Comparison of ENCODE assay signal across 7 cellular contexts in genomic region chr15:64092864-64093626, GRCh38. TPM values are rescaled to one million over a fixed set of nuclear protein-coding genes. Genes with fewer than 3 reads are reported as not detected.
DNase-seq lines count a peak whose midpoint lies in the region; ATAC-seq and TF ChIP-seq lines count a peak whose summit lies in the region.

No MANE protein-coding gene starts in this region.

- H3K27ac Mint-ChIP-seq in activated naive CD4-positive, alpha-beta T cell treated with anti-CD3 and anti-CD28 coated beads for 36 hours, result peak overlapping the region; percentile 97

- DNase-seq in GM12865 (ENCODE audit: low read depth) (peak; percentile 86), Right ventricle myocardium superior (peak; percentile 66)
- peak; percentile 67 for DNase-seq in activated naive CD4-positive, alpha-beta T cell treated with anti-CD3 and anti-CD28 coated beads for 36 hours

- peak overlapping the region; percentile 50; the same call in 1 of the 2 replicates for H2AFZ ChIP-seq in OCI-LY1 (ENCODE audit: low read length)
- H2AFZ ChIP-seq in parathyroid adenoma, result peak overlapping the region; percentile 90

- H3K79me2 ChIP-seq in OCI-LY1 (ENCODE audit: insufficient read depth, low read length), result peaks cover 38% of the 10 kb centered on the region
- peaks cover 8% of the 10 kb centered on the region for H3K79me2 ChIP-seq in parathyroid adenoma

- H3K9me3 Mint-ChIP-seq in activated naive CD4-positive, alpha-beta T cell treated with anti-CD3 and anti-CD28 coated beads for 36 hours, result no peaks in the 10 kb centered on the region

- TF ChIP-seq CTCF in GM12865 (IDR thresholded peaks at IDR 0.05; ENCODE audit: insufficient read depth, low read depth, low read length, missing control alignments), result peak; percentile 18
- peak; percentile 39; the same call in 1 of the 2 replicates for TF ChIP-seq CTCF in OCI-LY1 (IDR thresholded peaks at IDR 0.05; ENCODE audit: low read length)
- no peak for TF ChIP-seq CTCF in parathyroid adenoma (IDR thresholded peaks at IDR 0.05)

- intact Hi-C loops in activated naive CD4-positive, alpha-beta T cell treated with anti-CD3 and anti-CD28 coated beads for 36 hours (cut with micrococcal nuclease), result loop anchor here (1.0 to 10.0 kb wide), 5 partner anchors 60 to 901 kb away; partner anchors contain the start of genes CSNK1G1 and PCLAF
- intact Hi-C loops in Right ventricle myocardium superior (cut with DNase I), result no loop called here

- no peaks in the 10 kb centered on the region for H3K9me2 ChIP-seq in OCI-LY1 (ENCODE audit: low read depth, low read length)

- H3K36me3 Mint-ChIP-seq in activated naive CD4-positive, alpha-beta T cell treated with anti-CD3 and anti-CD28 coated beads for 36 hours (ENCODE audit: low read depth), result peaks cover 16% of the 10 kb centered on the region

- ATAC-seq in HG02885 (IDR thresholded peaks at IDR 0.05; ENCODE audit: poor library complexity, unreplicated experiment) (peak; percentile 27), Right ventricle myocardium superior (ENCODE audit: poor library complexity) (peak; percentile 53), GM19455 (IDR thresholded peaks at IDR 0.05; ENCODE audit: unreplicated experiment) (no peak)

- 0 out of 2 replicates have a peak, but pooled peaks cover 5% of the 10 kb centered on the region for H3F3A ChIP-seq in OCI-LY1 (ENCODE audit: insufficient read depth, low read length)

- peak overlapping the region; percentile 87 for H3K27ac ChIP-seq in OCI-LY1 (ENCODE audit: low read depth, low read length, poor library complexity, severe bottlenecking)
- H3K27ac ChIP-seq in parathyroid adenoma, result peak overlapping the region; percentile 91

- H3K4me3 ChIP-seq in GM12865 (ENCODE audit: low read depth, low read length) (peak overlapping the region; percentile 80), OCI-LY1 (ENCODE audit: low read depth, low read length, poor library complexity, severe bottlenecking) (peak overlapping the region; percentile 97), parathyroid adenoma (ENCODE audit: low read depth, low read length) (peak overlapping the region; percentile 77)

- peaks cover 58% of the 10 kb centered on the region for H3K4me1 Mint-ChIP-seq in activated naive CD4-positive, alpha-beta T cell treated with anti-CD3 and anti-CD28 coated beads for 36 hours (ENCODE audit: low read depth)

- H4K20me1 ChIP-seq in OCI-LY1 (ENCODE audit: insufficient read depth, low read length), result no peaks in the 10 kb centered on the region

- H3K4me3 Mint-ChIP-seq in activated naive CD4-positive, alpha-beta T cell treated with anti-CD3 and anti-CD28 coated beads for 36 hours, result peak overlapping the region; percentile 98

- H3K4me2 ChIP-seq in OCI-LY1 (ENCODE audit: low read length), result peak overlapping the region; percentile 92
- peak overlapping the region; percentile 68 for H3K4me2 ChIP-seq in parathyroid adenoma (ENCODE audit: low read length)

- H3K27me3 ChIP-seq in OCI-LY1 (ENCODE audit: insufficient read depth, low read length) (no peaks in the 10 kb centered on the region), parathyroid adenoma (ENCODE audit: control insufficient read depth, insufficient read depth, low read length) (no peaks in the 10 kb centered on the region)

- H3K9me3 ChIP-seq in OCI-LY1 (ENCODE audit: low read length) (peaks cover 3% of the 10 kb centered on the region; the same call in 1 of the 2 replicates), parathyroid adenoma (ENCODE audit: control insufficient read depth, low read length) (no peaks in the 10 kb centered on the region)

- CTCF ChIA-PET in activated naive CD4-positive, alpha-beta T cell treated with anti-CD3 and anti-CD28 coated beads for 36 hours (lab: Charles Lee), result interaction anchor here (0.6 to 2.5 kb wide), 7 partner anchors 21 to 493 kb away, joined by 3 to 10 read pairs (median 3); no protein-coding TSS in a partner anchor

- H3K27me3 Mint-ChIP-seq in activated naive CD4-positive, alpha-beta T cell treated with anti-CD3 and anti-CD28 coated beads for 36 hours (ENCODE audit: low read depth), result no peaks in the 10 kb centered on the region

- H3K9ac ChIP-seq in OCI-LY1 (ENCODE audit: low read length) (peak overlapping the region; percentile 98), parathyroid adenoma (peak overlapping the region; percentile 11)

- H3K4me1 ChIP-seq in OCI-LY1 (ENCODE audit: insufficient read depth, low read length, severe bottlenecking), result peaks cover 74% of the 10 kb centered on the region
- peaks cover 6% of the 10 kb centered on the region for H3K4me1 ChIP-seq in parathyroid adenoma

- peaks cover 14% of the 10 kb centered on the region for H3K36me3 ChIP-seq in OCI-LY1 (ENCODE audit: insufficient read depth, low read length)
- no peaks in the 10 kb centered on the region for H3K36me3 ChIP-seq in parathyroid adenoma (ENCODE audit: control insufficient read depth, insufficient read depth, low read length)

RNA-seq across cellular contexts. Expression of gene CIAO2A, which starts 0.6 kb away (rescaled TPM):
- total RNA-seq in activated naive CD4-positive, alpha-beta T cell treated with anti-CD3 and anti-CD28 coated beads for 36 hours, result 100 to 1,000 TPM; 105 TPM
- total RNA-seq in Right ventricle myocardium superior, result 57.9 TPM

RNA-seq across cellular contexts. Expression of gene SNX1, which starts 2.7 kb away (rescaled TPM):
- 10 to 100 TPM; 80.7 to 84.2 TPM for total RNA-seq in activated naive CD4-positive, alpha-beta T cell treated with anti-CD3 and anti-CD28 coated beads for 36 hours
- total RNA-seq in Right ventricle myocardium superior, result 86.3 TPM

RNA-seq across cellular contexts. Expression of gene DAPK2, which starts 46.8 kb away (rescaled TPM):
- total RNA-seq in activated naive CD4-positive, alpha-beta T cell treated with anti-CD3 and anti-CD28 coated beads for 36 hours, result under 1 TPM in 1 of 2 experiments, not detected in 1; 0.44 TPM
- total RNA-seq in Right ventricle myocardium superior, result 48.2 TPM

RNA-seq across cellular contexts. Expression of gene SNX22, which starts 58.5 kb away (rescaled TPM):
- total RNA-seq in activated naive CD4-positive, alpha-beta T cell treated with anti-CD3 and anti-CD28 coated beads for 36 hours, result under 1 TPM; 0.19 to 0.47 TPM
- 4.2 TPM for total RNA-seq in Right ventricle myocardium superior

Comparison
In these comparisons a context has a peak if more than half of its experiments do, and no peak if none do; other contexts are left out.
1. RNA of gene DAPK2, which starts 46.8 kb away (total RNA-seq): 48.2 TPM in Right ventricle myocardium superior (single experiment); 0.44 TPM in activated naive CD4-positive, alpha-beta T cell treated with anti-CD3 and anti-CD28 coated beads for 36 hours; every median in the first group is over 10 times any median in the second.
2. Peak in every context shown above with its lines, with median percentiles within 50 percentile points of each other: DNase-seq and H3K4me3 ChIP-seq.